In the genomic region with DNA sequence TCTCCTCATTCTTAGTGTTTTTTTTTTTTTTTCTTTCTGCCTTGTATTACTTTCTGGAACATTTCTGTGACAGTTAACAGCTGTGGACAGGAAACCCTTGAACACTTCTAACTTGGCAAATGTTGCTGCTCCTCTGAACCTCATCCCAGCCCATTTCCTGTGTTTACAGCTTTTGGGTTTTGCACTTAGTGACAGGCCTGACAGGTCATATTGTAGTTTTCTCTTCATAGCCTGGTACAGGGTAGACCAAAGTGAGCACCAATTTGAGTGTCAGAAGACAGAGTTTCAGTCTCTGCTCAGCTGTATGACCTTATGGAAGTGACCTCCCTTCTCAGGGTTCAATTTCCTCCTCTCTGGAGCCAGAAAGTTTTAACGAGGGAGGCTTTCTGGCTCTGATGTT, we compare ENCODE assay signal across 8 cellular contexts.
DNase-seq lines count a peak whose midpoint lies in the region; ATAC-seq and TF ChIP-seq lines count a peak whose summit lies in the region.

No MANE protein-coding gene starts in this region.

- H3K4me3 ChIP-seq in GM12865 (ENCODE audit: low read depth, low read length) (no peak overlapping the region), mesenchymal stem cell (ENCODE audit: insufficient read depth in 1 of 2, low read depth in 1 of 2, low read length in 2 of 2) (no peak overlapping the region), vagina (peak overlapping the region in 1 of 2 donors; percentile 14)

- no peak overlapping the region for H3K14ac ChIP-seq in mesenchymal stem cell (ENCODE audit: low read length in 2 of 2)

- peak overlapping the region; percentile 12 for H3K4me3 Mint-ChIP-seq in activated naive CD8-positive, alpha-beta T cell treated with anti-CD3 and anti-CD28 coated beads, Interleukin-2, amount 50 U/mL, for 24 hours

- peaks cover 3% of the 10 kb centered on the region for H3K9me3 Mint-ChIP-seq in activated naive CD8-positive, alpha-beta T cell treated with anti-CD3 and anti-CD28 coated beads, Interleukin-2, amount 50 U/mL, for 24 hours

- no peak overlapping the region for H3K18ac ChIP-seq in mesenchymal stem cell (ENCODE audit: low read depth in 1 of 2, low read length in 2 of 2)

- H2BK12ac ChIP-seq in mesenchymal stem cell (ENCODE audit: low read length in 2 of 2) = peak overlapping the region in 1 of 2 experiments; percentile 85

- peaks cover 94% of the 10 kb centered on the region for H3K4me1 Mint-ChIP-seq in activated naive CD8-positive, alpha-beta T cell treated with anti-CD3 and anti-CD28 coated beads, Interleukin-2, amount 50 U/mL, for 24 hours

- H3K27me3 Mint-ChIP-seq in activated naive CD8-positive, alpha-beta T cell treated with anti-CD3 and anti-CD28 coated beads, Interleukin-2, amount 50 U/mL, for 24 hours = no peaks in the 10 kb centered on the region

- H4K8ac ChIP-seq in mesenchymal stem cell (ENCODE audit: low read length) = no peak overlapping the region

- TF ChIP-seq CTCF in GM12865 (IDR thresholded peaks at IDR 0.05; ENCODE audit: insufficient read depth, low read depth, low read length, missing control alignments) = no peak
- TF ChIP-seq CTCF in vagina (IDR thresholded peaks at IDR 0.05) = no peak

- no peak overlapping the region for H2AFZ ChIP-seq in mesenchymal stem cell (ENCODE audit: low read depth, low read length)

- H3K4me1 ChIP-seq in mesenchymal stem cell (ENCODE audit: control insufficient read depth, insufficient read depth, low read depth, low read length) (peaks cover 8% of the 10 kb centered on the region), vagina (peaks cover 99% of the 10 kb centered on the region)

- no peak overlapping the region for H3K27ac ChIP-seq in mesenchymal stem cell (ENCODE audit: low read length, poor library complexity, severe bottlenecking)
- peak overlapping the region; percentile 85 for H3K27ac ChIP-seq in vagina

- peaks cover 21% of the 10 kb centered on the region for H3K79me1 ChIP-seq in mesenchymal stem cell (replicated peaks; ENCODE audit: low read length, poor library complexity, severe bottlenecking)

- DNase-seq in GM12865 (ENCODE audit: low read depth) (peak; percentile 86), MV-4-11 (lab: John Stamatoyannopoulos, UW) (peak; percentile 72), mesenchymal stem cell (peak; percentile 86), vagina (ENCODE audit: extremely low spot score in 2 of 2) (peak in 1 of 2 donors; percentile 86), NCI-H524 treated with DMSO at 0.1 percent for 48 hours (lab: John Stamatoyannopoulos, UW) (no peak), NCI-H187 (lab: John Stamatoyannopoulos, UW) (no peak)
- DNase-seq in activated naive CD8-positive, alpha-beta T cell treated with anti-CD3 and anti-CD28 coated beads, Interleukin-2, amount 50 U/mL, for 24 hours = no peak

- TF ChIP-seq POLR2A in vagina (IDR thresholded peaks at IDR 0.05) = no peak

- H3K27me3 ChIP-seq in mesenchymal stem cell (ENCODE audit: control insufficient read depth in 1 of 2, insufficient read depth in 1 of 2, low read length in 2 of 2) = no peaks in the 10 kb centered on the region
- no peaks in the 10 kb centered on the region for H3K27me3 ChIP-seq in vagina

- ATAC-seq in GM21717 (IDR thresholded peaks at IDR 0.05; ENCODE audit: unreplicated experiment) = peak; percentile 71
- ATAC-seq in activated naive CD8-positive, alpha-beta T cell treated with anti-CD3 and anti-CD28 coated beads, Interleukin-2, amount 50 U/mL, for 24 hours = peak; percentile 80

- H4K91ac ChIP-seq in mesenchymal stem cell (ENCODE audit: low read length) = no peak overlapping the region

- no peak overlapping the region for H3K4me2 ChIP-seq in mesenchymal stem cell (ENCODE audit: low read length, poor library complexity, severe bottlenecking)

- H3K9me3 ChIP-seq in mesenchymal stem cell (ENCODE audit: control insufficient read depth, low read length) (no peaks in the 10 kb centered on the region), vagina (no peaks in the 10 kb centered on the region)

- peak overlapping the region; percentile 80 for H3K27ac Mint-ChIP-seq in activated naive CD8-positive, alpha-beta T cell treated with anti-CD3 and anti-CD28 coated beads, Interleukin-2, amount 50 U/mL, for 24 hours

- no peak overlapping the region for H2AK5ac ChIP-seq in mesenchymal stem cell (ENCODE audit: low read length, severe bottlenecking)

- no peaks in the 10 kb centered on the region for H3K36me3 ChIP-seq in mesenchymal stem cell (ENCODE audit: control insufficient read depth in 1 of 2, insufficient read depth in 2 of 2, low read depth in 1 of 2, low read length in 2 of 2)
- no peaks in the 10 kb centered on the region for H3K36me3 ChIP-seq in vagina

- intact Hi-C loops in vagina (cut with DNase I) = loop anchor here (10.0 kb wide), 1 partner anchor 92 kb away; a partner anchor contains a TSS

- no CpG with 5 or more reads among the region's 1 CpG for WGBS in mesenchymal stem cell

- no peak overlapping the region for H2BK5ac ChIP-seq in mesenchymal stem cell (ENCODE audit: low read depth, low read length, poor library complexity, severe bottlenecking)

- H2BK15ac ChIP-seq in mesenchymal stem cell (ENCODE audit: low read depth, poor library complexity, severe bottlenecking) = no peak overlapping the region

- H3K9ac ChIP-seq in mesenchymal stem cell (ENCODE audit: low read length) = no peak overlapping the region

- no peak overlapping the region for H3K23ac ChIP-seq in mesenchymal stem cell (ENCODE audit: low read length in 2 of 2)

- no peak overlapping the region for H3K4ac ChIP-seq in mesenchymal stem cell (ENCODE audit: low read depth in 1 of 2, low read length in 2 of 2)

- H2BK120ac ChIP-seq in mesenchymal stem cell (ENCODE audit: low read depth, low read length) = no peak overlapping the region

- peaks cover 23% of the 10 kb centered on the region for H3K36me3 Mint-ChIP-seq in activated naive CD8-positive, alpha-beta T cell treated with anti-CD3 and anti-CD28 coated beads, Interleukin-2, amount 50 U/mL, for 24 hours (ENCODE audit: low read depth)

Comparison
In these comparisons a context has a peak if more than half of its experiments do, and no peak if none do; other contexts are left out.
1. DNase-seq: peak in GM12865 (single experiment), MV-4-11 (single experiment) and mesenchymal stem cell (single experiment); none in activated naive CD8-positive, alpha-beta T cell treated with anti-CD3 and anti-CD28 coated beads, Interleukin-2, amount 50 U/mL, for 24 hours (single experiment), NCI-H524 treated with DMSO at 0.1 percent for 48 hours (single experiment) and NCI-H187 (0 of 2).